8 cellular contexts compared by ENCODE assay signal in the genomic region with DNA sequence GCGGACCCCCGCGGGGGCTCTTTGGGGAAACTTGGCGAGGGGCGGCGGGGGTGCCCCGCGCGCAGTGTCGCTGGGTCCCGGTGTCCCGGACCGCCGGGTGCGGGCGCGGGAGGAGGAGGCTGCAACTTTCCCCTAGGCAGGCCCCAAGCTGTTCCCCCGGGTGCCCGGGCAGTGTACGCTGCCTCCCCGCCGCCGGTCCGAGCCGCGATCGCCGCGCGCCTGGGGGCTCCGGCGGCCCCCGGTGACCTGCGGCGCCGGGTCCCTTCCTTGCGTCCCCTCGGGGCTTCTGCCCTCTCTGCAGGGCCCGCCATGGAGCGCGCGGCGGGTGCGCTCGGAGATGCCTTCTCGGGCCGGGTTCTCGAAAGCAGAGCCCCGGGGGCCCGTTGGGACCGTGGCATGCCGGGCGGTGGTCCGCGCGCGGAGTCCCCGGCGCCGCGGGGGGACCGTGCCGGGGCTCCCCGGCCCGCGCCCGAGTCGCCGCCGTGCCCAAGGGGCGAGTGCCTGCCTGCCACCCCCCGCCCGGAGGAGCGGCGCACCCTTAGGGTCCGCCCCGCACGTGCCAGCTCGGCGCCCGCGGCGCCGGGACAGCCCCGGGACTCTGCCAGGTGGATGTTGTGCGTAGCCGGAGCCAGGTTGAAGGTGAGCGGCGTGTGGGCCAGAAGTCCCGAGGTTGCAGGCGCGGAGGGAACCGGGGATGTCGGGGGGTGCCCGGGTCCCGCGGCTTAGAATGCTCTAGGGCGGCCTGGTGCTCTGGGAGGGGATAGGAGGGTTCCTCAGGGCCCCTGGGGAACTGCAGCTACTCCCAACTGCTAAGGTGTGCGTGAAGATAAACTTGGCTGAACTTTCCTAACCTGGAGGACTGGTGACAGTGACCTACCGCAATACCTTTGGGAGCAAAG. TPM values are rescaled to one million over a fixed set of nuclear protein-coding genes. Genes with fewer than 3 reads are reported as not detected.
DNase-seq lines count a peak whose midpoint lies in the region; ATAC-seq and TF ChIP-seq lines count a peak whose summit lies in the region.

A gene with protein sequence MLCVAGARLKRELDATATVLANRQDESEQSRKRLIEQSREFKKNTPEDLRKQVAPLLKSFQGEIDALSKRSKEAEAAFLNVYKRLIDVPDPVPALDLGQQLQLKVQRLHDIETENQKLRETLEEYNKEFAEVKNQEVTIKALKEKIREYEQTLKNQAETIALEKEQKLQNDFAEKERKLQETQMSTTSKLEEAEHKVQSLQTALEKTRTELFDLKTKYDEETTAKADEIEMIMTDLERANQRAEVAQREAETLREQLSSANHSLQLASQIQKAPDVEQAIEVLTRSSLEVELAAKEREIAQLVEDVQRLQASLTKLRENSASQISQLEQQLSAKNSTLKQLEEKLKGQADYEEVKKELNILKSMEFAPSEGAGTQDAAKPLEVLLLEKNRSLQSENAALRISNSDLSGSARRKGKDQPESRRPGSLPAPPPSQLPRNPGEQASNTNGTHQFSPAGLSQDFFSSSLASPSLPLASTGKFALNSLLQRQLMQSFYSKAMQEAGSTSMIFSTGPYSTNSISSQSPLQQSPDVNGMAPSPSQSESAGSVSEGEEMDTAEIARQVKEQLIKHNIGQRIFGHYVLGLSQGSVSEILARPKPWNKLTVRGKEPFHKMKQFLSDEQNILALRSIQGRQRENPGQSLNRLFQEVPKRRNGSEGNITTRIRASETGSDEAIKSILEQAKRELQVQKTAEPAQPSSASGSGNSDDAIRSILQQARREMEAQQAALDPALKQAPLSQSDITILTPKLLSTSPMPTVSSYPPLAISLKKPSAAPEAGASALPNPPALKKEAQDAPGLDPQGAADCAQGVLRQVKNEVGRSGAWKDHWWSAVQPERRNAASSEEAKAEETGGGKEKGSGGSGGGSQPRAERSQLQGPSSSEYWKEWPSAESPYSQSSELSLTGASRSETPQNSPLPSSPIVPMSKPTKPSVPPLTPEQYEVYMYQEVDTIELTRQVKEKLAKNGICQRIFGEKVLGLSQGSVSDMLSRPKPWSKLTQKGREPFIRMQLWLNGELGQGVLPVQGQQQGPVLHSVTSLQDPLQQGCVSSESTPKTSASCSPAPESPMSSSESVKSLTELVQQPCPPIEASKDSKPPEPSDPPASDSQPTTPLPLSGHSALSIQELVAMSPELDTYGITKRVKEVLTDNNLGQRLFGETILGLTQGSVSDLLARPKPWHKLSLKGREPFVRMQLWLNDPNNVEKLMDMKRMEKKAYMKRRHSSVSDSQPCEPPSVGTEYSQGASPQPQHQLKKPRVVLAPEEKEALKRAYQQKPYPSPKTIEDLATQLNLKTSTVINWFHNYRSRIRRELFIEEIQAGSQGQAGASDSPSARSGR (N-terminal part only) (plus strand): TSS at position 596 of the 899 bp plus-strand sequence. CDS start 14 bp downstream, at position 610.

- peak within 1 kb of the TSS; percentile 18 for H3K27ac Mint-ChIP-seq in activated naive CD4-positive, alpha-beta T cell treated with anti-CD3 and anti-CD28 coated beads for 36 hours

- no peaks in the 10 kb centered on the region for H3K36me3 ChIP-seq in heart left ventricle
- no peaks in the 10 kb centered on the region for H3K36me3 ChIP-seq in prostate gland

- H3K4me1 ChIP-seq in heart left ventricle (peaks cover 0 to 54% (median 28%) of the 10 kb centered on the region in 12 donors), prostate gland (replicated peaks) (no peaks in the 10 kb centered on the region)

- WGBS in heart left ventricle, 4 donors, result 1 to 9% (median 2%) methylated on average over 5 to 100 of the region's 100 CpGs
- WGBS in prostate gland, result 3% methylated on average over 23 of the region's 100 CpGs

- ATAC-seq in heart left ventricle, result peak; percentile 10 to 33 (median 18)

- intact Hi-C loops in activated naive CD4-positive, alpha-beta T cell treated with anti-CD3 and anti-CD28 coated beads for 36 hours (cut with micrococcal nuclease), result loop anchor here (10.0 kb wide), 1 partner anchor 548 kb away; no protein-coding TSS in a partner anchor
- intact Hi-C loops in heart left ventricle (cut with DNase I) (loop anchor here in 9 of 10 donors (2.0 to 10.0 kb wide), 12 partner anchors 40 to 420 kb away; no protein-coding TSS in a partner anchor), prostate gland (cut with DNase I) (loop anchor here (5.0 to 10.0 kb wide), 3 partner anchors 78 to 420 kb away; no protein-coding TSS in a partner anchor)

- no peaks in the 10 kb centered on the region for H3K27me3 Mint-ChIP-seq in activated naive CD4-positive, alpha-beta T cell treated with anti-CD3 and anti-CD28 coated beads for 36 hours (ENCODE audit: low read depth)

- no peaks in the 10 kb centered on the region for H3K36me3 Mint-ChIP-seq in activated naive CD4-positive, alpha-beta T cell treated with anti-CD3 and anti-CD28 coated beads for 36 hours (ENCODE audit: low read depth)

- peak within 1 kb of the TSS in 11 of 12 donors; percentile 57 to 90 (median 79) for H3K27ac ChIP-seq in heart left ventricle
- H3K27ac ChIP-seq in prostate gland, result peak within 1 kb of the TSS; percentile 70 to 80

- H3K9me3 Mint-ChIP-seq in activated naive CD4-positive, alpha-beta T cell treated with anti-CD3 and anti-CD28 coated beads for 36 hours, result no peaks in the 10 kb centered on the region

- TF ChIP-seq CTCF in heart left ventricle (IDR thresholded peaks at IDR 0.05), result no peak
- peak in 1 of 4 experiments; percentile 22 for TF ChIP-seq CTCF in prostate gland (IDR thresholded peaks at IDR 0.05)

- H3K4me3 ChIP-seq in heart left ventricle (peak within 1 kb of the TSS; percentile 59 to 96 (median 88)), prostate gland (peak within 1 kb of the TSS; percentile 77 to 82)

- H3K4me1 Mint-ChIP-seq in activated naive CD4-positive, alpha-beta T cell treated with anti-CD3 and anti-CD28 coated beads for 36 hours (ENCODE audit: low read depth), result peaks cover 18% of the 10 kb centered on the region

- peak within 1 kb of the TSS; percentile 70 for H3K4me3 Mint-ChIP-seq in activated naive CD4-positive, alpha-beta T cell treated with anti-CD3 and anti-CD28 coated beads for 36 hours

- H3K9me3 ChIP-seq in heart left ventricle (no peaks in the 10 kb centered on the region), prostate gland (no peaks in the 10 kb centered on the region)

- CTCF ChIA-PET in activated naive CD4-positive, alpha-beta T cell treated with anti-CD3 and anti-CD28 coated beads for 36 hours (lab: Charles Lee), result interaction anchor here (0.9 to 1.2 kb wide), 4 partner anchors 12 to 144 kb away, joined by 3 to 5 read pairs (median 3); no protein-coding TSS in a partner anchor

- DNase-seq in DMS 273 (lab: John Stamatoyannopoulos, UW; ENCODE audit: unreplicated experiment), result peak; percentile 74
- DNase-seq in DMS 273 treated with DMSO at 0.1 percent for 48 hours (lab: John Stamatoyannopoulos, UW), result no peak
- DNase-seq in NCI-H526 treated with DMSO at 0.1 percent for 48 hours (lab: John Stamatoyannopoulos, UW), result peak; percentile 59
- peak; percentile 41 for DNase-seq in activated naive CD4-positive, alpha-beta T cell treated with anti-CD3 and anti-CD28 coated beads for 36 hours
- DNase-seq in heart left ventricle, result peak in 3 of 5 donors; percentile 25 to 76 (median 43)
- peak; percentile 22 for DNase-seq in prostate gland (ENCODE audit: low spot score)
- DNase-seq in NK-92 treated with Interleukin-12 subunit alpha and Interleukin-12 subunit beta, amount 100 ng/mL, for 24 hours (lab: John Stamatoyannopoulos, UW), result no peak
- DNase-seq in NCI-H510A (lab: John Stamatoyannopoulos, UW), result no peak

- no peak for TF ChIP-seq POLR2A in heart left ventricle (IDR thresholded peaks at IDR 0.05)
- TF ChIP-seq POLR2A in prostate gland (IDR thresholded peaks at IDR 0.05), result peak; percentile 27

- H3K27me3 ChIP-seq in heart left ventricle (no peaks in the 10 kb centered on the region), prostate gland (replicated peaks; ENCODE audit: insufficient read depth) (no peaks in the 10 kb centered on the region)

RNA-seq across cellular contexts. Expression of the gene that starts here (rescaled TPM):
- 10 to 100 TPM; 22.2 to 25.5 TPM for total RNA-seq in activated naive CD4-positive, alpha-beta T cell treated with anti-CD3 and anti-CD28 coated beads for 36 hours
- total RNA-seq in heart left ventricle (100 to 1,000 TPM in 8 of 9 donors, 10 to 100 TPM in 1; 96.5 to 173 (median 127) TPM), prostate gland (10 to 100 TPM; 96.3 to 99.2 TPM)
- 10 to 100 TPM; 51.9 to 64.7 TPM for polyA plus RNA-seq in heart left ventricle

Comparison
In these comparisons a context has a peak if more than half of its experiments do, and no peak if none do; other contexts are left out.
1. DNase-seq: peak in DMS 273 (single experiment), NCI-H526 treated with DMSO at 0.1 percent for 48 hours (single experiment), activated naive CD4-positive, alpha-beta T cell treated with anti-CD3 and anti-CD28 coated beads for 36 hours (single experiment), heart left ventricle (3 of 5) and prostate gland (single experiment); none in DMS 273 treated with DMSO at 0.1 percent for 48 hours (single experiment), NK-92 treated with Interleukin-12 subunit alpha and Interleukin-12 subunit beta, amount 100 ng/mL, for 24 hours (single experiment) and NCI-H510A (single experiment).